Comparison of ENCODE assay signal across 8 cellular contexts in genomic region chr1:1309525-1310385, GRCh38. TPM values are rescaled to one million over a fixed set of nuclear protein-coding genes. Genes with fewer than 3 reads are reported as not detected.
DNase-seq lines count a peak whose midpoint lies in the region; ATAC-seq, FAIRE-seq and TF ChIP-seq lines count a peak whose summit lies in the region.

No MANE protein-coding gene starts in this region.

- H3K9ac ChIP-seq in K562 (ENCODE audit: insufficient read depth in 1 of 2, low read depth in 2 of 2, low read length in 2 of 2) = peak overlapping the region; percentile 87 to 97

- no peaks in the 10 kb centered on the region for H3K27me3 Mint-ChIP-seq in stimulated activated naive CD8-positive, alpha-beta T cell treated with anti-CD3 and anti-CD28 coated beads, Interleukin-15, Interleukin-2, amounts not matched to agents 100 ng/mL and 50 ng/mL, for 24 hours
- H3K27me3 Mint-ChIP-seq in memory B cell = no peaks in the 10 kb centered on the region

- no peaks in the 10 kb centered on the region for H3K9me3 Mint-ChIP-seq in stimulated activated naive CD8-positive, alpha-beta T cell treated with anti-CD3 and anti-CD28 coated beads, Interleukin-15, Interleukin-2, amounts not matched to agents 100 ng/mL and 50 ng/mL, for 24 hours
- H3K9me3 Mint-ChIP-seq in memory B cell = no peaks in the 10 kb centered on the region

- TF ChIP-seq EP300 in K562 (IDR thresholded peaks at IDR 0.05; ENCODE audit: low read length) = no peak

- H3K4me3 Mint-ChIP-seq in stimulated activated naive CD8-positive, alpha-beta T cell treated with anti-CD3 and anti-CD28 coated beads, Interleukin-15, Interleukin-2, amounts not matched to agents 100 ng/mL and 50 ng/mL, for 24 hours = peak overlapping the region; percentile 81
- peak overlapping the region; percentile 83 for H3K4me3 Mint-ChIP-seq in memory B cell

- CTCF ChIA-PET in K562 (lab: Yijun Ruan, JAX; ENCODE audit: low intra/inter-chr PET ratio) = interaction anchor here (0.7 kb wide), 1 partner anchor 742 kb away, joined by 3 read pairs; no protein-coding TSS in a partner anchor

- peaks cover under 1% of the 10 kb centered on the region for H3K9me1 ChIP-seq in K562 (ENCODE audit: control insufficient read depth, insufficient read depth, low read length)

- no peak for DNase-seq in stimulated activated naive CD8-positive, alpha-beta T cell treated with anti-CD3 and anti-CD28 coated beads, Interleukin-15, Interleukin-2, amounts not matched to agents 100 U/mL and 50 U/mL, for 24 hours
- peak in 2 of 4 experiments; percentile 41 to 64 for DNase-seq in K562 (ENCODE audit: extremely low read depth in 1 of 4, low spot score in 3 of 4)
- no peak for DNase-seq in memory B cell (ENCODE audit: low spot score in 2 of 2)
- DNase-seq in COLO829 (ENCODE audit: low spot score) = no peak
- DNase-seq in SIG-M5 treated with dmso at 0.1 percent for 504 hours (lab: John Stamatoyannopoulos, UW; ENCODE audit: unreplicated experiment) = no peak

- peak; percentile 71 for FAIRE-seq in K562 (lab: Jason Lieb, UNC)

- no peak for ATAC-seq in stimulated activated naive CD8-positive, alpha-beta T cell treated with anti-CD3 and anti-CD28 coated beads, Interleukin-15, Interleukin-2, amounts not matched to agents 100 U/mL and 50 U/mL, for 24 hours
- ATAC-seq in K562 (peak; percentile 4), memory B cell (ENCODE audit: low read depth) (no peak), HG03139 (IDR thresholded peaks at IDR 0.05; ENCODE audit: unreplicated experiment) (no peak), GM21619 (IDR thresholded peaks at IDR 0.05; ENCODE audit: unreplicated experiment) (no peak)

- peaks cover 54% of the 10 kb centered on the region for H3K79me2 ChIP-seq in K562 (ENCODE audit: control insufficient read depth, insufficient read depth, low read length)

- TF ChIP-seq CTCF in K562 (IDR thresholded peaks at IDR 0.05 in 2 of 3, conservative IDR thresholded peaks at IDR 0.05 in 1 of 3; ENCODE audit: insufficient read depth in 2 of 3, low read depth in 1 of 3, low read length in 3 of 3) = peak in 2 of 3 experiments; percentile 1 to 19; a peak in 1 of 6 replicates

- H2AFZ ChIP-seq in K562 (ENCODE audit: low read depth, low read length) = peak overlapping the region; percentile 68; the same call in 1 of the 2 replicates

- no peaks in the 10 kb centered on the region for H3K27me3 ChIP-seq in K562 (ENCODE audit: control insufficient read depth in 2 of 2, insufficient read depth in 2 of 2, low read length in 2 of 2)

- 0 out of 4 replicates have a peak, but pooled peaks of 1 of the 2 experiments have one; percentile 12 for TF ChIP-seq RAD21 in K562 (CRISPR knock-in tag; conservative IDR thresholded peaks at IDR 0.05 in 1 of 2, IDR thresholded peaks at IDR 0.05 in 1 of 2)

- H3K4me1 Mint-ChIP-seq in stimulated activated naive CD8-positive, alpha-beta T cell treated with anti-CD3 and anti-CD28 coated beads, Interleukin-15, Interleukin-2, amounts not matched to agents 100 ng/mL and 50 ng/mL, for 24 hours (ENCODE audit: low read depth) = peaks cover 19% of the 10 kb centered on the region
- peaks cover 17% of the 10 kb centered on the region for H3K4me1 Mint-ChIP-seq in memory B cell

- in situ Hi-C loops in K562 (cut with MboI) = no loop called here

- POLR2A ChIA-PET in K562 (lab: Yijun Ruan, JAX) = interaction anchor here (0.7 to 3.5 kb wide), 7 partner anchors 10 to 196 kb away, joined by 3 to 30 read pairs (median 3); no protein-coding TSS in a partner anchor

- peaks cover 5% of the 10 kb centered on the region for H3K36me3 Mint-ChIP-seq in stimulated activated naive CD8-positive, alpha-beta T cell treated with anti-CD3 and anti-CD28 coated beads, Interleukin-15, Interleukin-2, amounts not matched to agents 100 ng/mL and 50 ng/mL, for 24 hours (ENCODE audit: low read depth)
- H3K36me3 Mint-ChIP-seq in memory B cell = peaks cover 2% of the 10 kb centered on the region

- H3K4me1 ChIP-seq in K562 (replicated peaks in 1 of 2; ENCODE audit: control insufficient read depth in 2 of 2, insufficient read depth in 2 of 2, low read length in 2 of 2) = peaks cover 33 to 97% of the 10 kb centered on the region in 2 experiments

- BruUV-seq in K562 (replicated peaks; lab: Mats Ljungman, UMichigan) = no TSS peak

- peak overlapping the region; percentile 94 for H3K4me3 ChIP-seq in K562

- H3K27ac ChIP-seq in K562 (ENCODE audit: extremely low read depth, low read depth, low read length) = peak overlapping the region; percentile 96

- 30% methylated on average over 26 of the region's 35 CpGs for WGBS in K562 (ENCODE audit: insufficient coverage, low coverage, missing lambda C conversion rate)

- peaks cover 19% of the 10 kb centered on the region for H4K20me1 ChIP-seq in K562 (replicated peaks; ENCODE audit: control insufficient read depth, insufficient read depth, low read length)

- peaks cover 57% of the 10 kb centered on the region for H3K36me3 ChIP-seq in K562 (ENCODE audit: control insufficient read depth, insufficient read depth, low read length)

- H3K27ac Mint-ChIP-seq in stimulated activated naive CD8-positive, alpha-beta T cell treated with anti-CD3 and anti-CD28 coated beads, Interleukin-15, Interleukin-2, amounts not matched to agents 100 ng/mL and 50 ng/mL, for 24 hours = peak overlapping the region; percentile 12
- no peak overlapping the region for H3K27ac Mint-ChIP-seq in memory B cell

- intact Hi-C loops in K562 (cut with micrococcal nuclease) = loop anchor here (2.0 to 10.0 kb wide), 3 partner anchors 15 to 915 kb away; partner anchors contain the start of genes AURKAIP1, CPTP, INTS11 and SKI

- peak overlapping the region; percentile 88 for H3K4me2 ChIP-seq in K562 (ENCODE audit: insufficient read depth, low read length)

- H3K9me3 ChIP-seq in K562 (replicated peaks; ENCODE audit: control insufficient read depth, insufficient read depth, low read depth, low read length) = no peaks in the 10 kb centered on the region

- TF ChIP-seq POLR2A in K562 (conservative IDR thresholded peaks at IDR 0.05) = peak; percentile 60; the same call in 1 of the 2 replicates

RNA-seq across cellular contexts. Expression of gene PUSL1, which starts 1.4 kb away (rescaled TPM):
- total RNA-seq in K562 (2011; cell fraction: chromatin; rRNA removed; ENCODE audit: low replicate concordance) = 13.3 and 63.1 TPM in 2 replicates
- 74.5 and 90.1 TPM in 2 replicates for total RNA-seq in K562 (2011; cell fraction: nucleolus; rRNA removed)
- 23.2 and 31.2 TPM in 2 replicates for total RNA-seq in K562 (2011; cell fraction: nucleoplasm; rRNA removed)
- total RNA-seq in K562 (2014; rRNA removed) = 86.9 and 103 TPM in 2 replicates
- total RNA-seq in K562 (2014; rRNA removed; fragmentation: Illumina TruSeq; extraction: Trizol) = 5.6 and 7.0 TPM in 2 replicates
- total RNA-seq in K562 (2015; rRNA removed; fragmentation: Illumina TruSeq; extraction: Trizol) = 29.7 and 31.4 TPM in 2 replicates
- total RNA-seq in K562 (2021) = 80.1 and 83.0 TPM in 2 replicates
- polyA plus RNA-seq in K562 (2011; rRNA removed) = 13.6 and 22.4 TPM in 2 replicates
- polyA plus RNA-seq in K562 (2011; cell fraction: cytosol; rRNA removed) = 29.8 and 137 TPM in 2 replicates
- 41.7 and 71.9 TPM in 2 replicates for polyA plus RNA-seq in K562 (2011; cell fraction: nucleus; rRNA removed)
- 35.1 and 53.3 TPM in 2 replicates for polyA plus RNA-seq in K562 (2012)
- 10.5 and 25.1 TPM in 2 replicates for polyA plus RNA-seq in K562 (2014; fragmentation: Illumina TruSeq; extraction: Trizol)
- 1 to 10 TPM in 1 of 2 experiments, under 1 TPM in 1; 0.62 to 1.7 TPM for polyA plus RNA-seq in K562 (2014; fragmentation: Nextera tagmentation; extraction: Ambion mirVana)
- polyA plus RNA-seq in K562 (2014; rRNA removed) = 68.5 and 76.0 TPM in 2 replicates
- 3.5 and 5.7 TPM in 2 replicates for polyA minus RNA-seq in K562 (2011; rRNA and poly(A)+ RNA removed)
- polyA minus RNA-seq in K562 (2011; cell fraction: cytosol; rRNA and poly(A)+ RNA removed) = 22.0 and 25.8 TPM in 2 replicates
- 33.5 and 38.2 TPM in 2 replicates for polyA minus RNA-seq in K562 (2011; cell fraction: nucleus; rRNA and poly(A)+ RNA removed)

RNA-seq across cellular contexts. Expression of gene ACAP3, which starts 2.0 kb away (rescaled TPM):
- 140 and 407 TPM in 2 replicates for total RNA-seq in K562 (2011; cell fraction: chromatin; rRNA removed; ENCODE audit: low replicate concordance)
- total RNA-seq in K562 (2011; cell fraction: nucleolus; rRNA removed) = 278 and 333 TPM in 2 replicates
- 136 and 156 TPM in 2 replicates for total RNA-seq in K562 (2011; cell fraction: nucleoplasm; rRNA removed)
- total RNA-seq in K562 (2014; rRNA removed) = 29.6 and 33.3 TPM in 2 replicates
- 1.9 and 3.5 TPM in 2 replicates for total RNA-seq in K562 (2014; rRNA removed; fragmentation: Illumina TruSeq; extraction: Trizol)
- 14.0 and 15.2 TPM in 2 replicates for total RNA-seq in K562 (2015; rRNA removed; fragmentation: Illumina TruSeq; extraction: Trizol)
- 44.1 and 49.0 TPM in 2 replicates for total RNA-seq in K562 (2021)
- polyA plus RNA-seq in K562 (2011; rRNA removed) = 12.0 and 27.1 TPM in 2 replicates
- 8.5 and 20.8 TPM in 2 replicates for polyA plus RNA-seq in K562 (2011; cell fraction: cytosol; rRNA removed)
- polyA plus RNA-seq in K562 (2011; cell fraction: nucleus; rRNA removed) = 346 and 462 TPM in 2 replicates
- 38.9 and 49.6 TPM in 2 replicates for polyA plus RNA-seq in K562 (2012)
- polyA plus RNA-seq in K562 (2014; fragmentation: Illumina TruSeq; extraction: Trizol) = 7.2 and 11.8 TPM in 2 replicates
- polyA plus RNA-seq in K562 (2014; fragmentation: Nextera tagmentation; extraction: Ambion mirVana) = under 1 TPM; 0.01 to 0.06 TPM
- 43.8 and 44.8 TPM in 2 replicates for polyA plus RNA-seq in K562 (2014; rRNA removed)
- 6.3 and 10.7 TPM in 2 replicates for polyA minus RNA-seq in K562 (2011; rRNA and poly(A)+ RNA removed)
- 13.7 and 15.3 TPM in 2 replicates for polyA minus RNA-seq in K562 (2011; cell fraction: cytosol; rRNA and poly(A)+ RNA removed)
- 42.4 and 46.1 TPM in 2 replicates for polyA minus RNA-seq in K562 (2011; cell fraction: nucleus; rRNA and poly(A)+ RNA removed)

RNA-seq across cellular contexts. Expression of gene INTS11, which starts 14.7 kb away (rescaled TPM):
- total RNA-seq in K562 (2011; cell fraction: chromatin; rRNA removed; ENCODE audit: low replicate concordance) = 317 and 866 TPM in 2 replicates
- 565 and 578 TPM in 2 replicates for total RNA-seq in K562 (2011; cell fraction: nucleolus; rRNA removed)
- 402 and 440 TPM in 2 replicates for total RNA-seq in K562 (2011; cell fraction: nucleoplasm; rRNA removed)
- total RNA-seq in K562 (2014; rRNA removed) (151 and 179 TPM in 2 replicates), K562 (2014; rRNA removed; fragmentation: Illumina TruSeq; extraction: Trizol) (62.1 and 77.4 TPM in 2 replicates), K562 (2015; rRNA removed; fragmentation: Illumina TruSeq; extraction: Trizol) (85.4 and 88.8 TPM in 2 replicates), K562 (2021) (153 and 164 TPM in 2 replicates)
- polyA plus RNA-seq in K562 (2011; rRNA removed) (110 and 164 TPM in 2 replicates), K562 (2014; fragmentation: Illumina TruSeq; extraction: Trizol) (143 and 151 TPM in 2 replicates), K562 (2014; fragmentation: Nextera tagmentation; extraction: Ambion mirVana) (10 to 100 TPM in 1 of 2 experiments, 1 to 10 TPM in 1; 3.6 to 11.8 TPM), K562 (2014; rRNA removed) (183 TPM in 2 replicates)
- 195 and 300 TPM in 2 replicates for polyA plus RNA-seq in K562 (2011; cell fraction: cytosol; rRNA removed)
- polyA plus RNA-seq in K562 (2011; cell fraction: nucleus; rRNA removed) = 663 and 798 TPM in 2 replicates
- polyA plus RNA-seq in K562 (2012) = 151 and 204 TPM in 2 replicates
- polyA minus RNA-seq in K562 (2011; rRNA and poly(A)+ RNA removed) = 68.4 and 103 TPM in 2 replicates
- polyA minus RNA-seq in K562 (2011; cell fraction: cytosol; rRNA and poly(A)+ RNA removed) = 79.6 and 101 TPM in 2 replicates
- 108 and 123 TPM in 2 replicates for polyA minus RNA-seq in K562 (2011; cell fraction: nucleus; rRNA and poly(A)+ RNA removed)

RNA-seq across cellular contexts. Expression of gene CPTP, which starts 14.8 kb away (rescaled TPM):
- total RNA-seq in K562 (2011; cell fraction: chromatin; rRNA removed; ENCODE audit: low replicate concordance) = 3.4 and 22.1 TPM in 2 replicates
- total RNA-seq in K562 (2011; cell fraction: nucleolus; rRNA removed) = 31.8 and 32.0 TPM in 2 replicates
- total RNA-seq in K562 (2011; cell fraction: nucleoplasm; rRNA removed) = 11.2 and 13.9 TPM in 2 replicates
- total RNA-seq in K562 (2014; rRNA removed) = 21.6 and 33.4 TPM in 2 replicates
- 3.0 and 3.5 TPM in 2 replicates for total RNA-seq in K562 (2014; rRNA removed; fragmentation: Illumina TruSeq; extraction: Trizol)
- 8.4 and 10.1 TPM in 2 replicates for total RNA-seq in K562 (2015; rRNA removed; fragmentation: Illumina TruSeq; extraction: Trizol)
- 25.4 and 25.8 TPM in 2 replicates for total RNA-seq in K562 (2021)
- 3.5 and 5.7 TPM in 2 replicates for polyA plus RNA-seq in K562 (2011; rRNA removed)
- 7.2 and 32.1 TPM in 2 replicates for polyA plus RNA-seq in K562 (2011; cell fraction: cytosol; rRNA removed)
- 5.6 and 10.3 TPM in 2 replicates for polyA plus RNA-seq in K562 (2011; cell fraction: nucleus; rRNA removed)
- polyA plus RNA-seq in K562 (2012) = 14.5 and 17.3 TPM in 2 replicates
- 2.7 and 9.1 TPM in 2 replicates for polyA plus RNA-seq in K562 (2014; fragmentation: Illumina TruSeq; extraction: Trizol)
- under 1 TPM; 0.11 to 0.20 TPM for polyA plus RNA-seq in K562 (2014; fragmentation: Nextera tagmentation; extraction: Ambion mirVana)
- 12.4 and 12.9 TPM in 2 replicates for polyA plus RNA-seq in K562 (2014; rRNA removed)
- polyA minus RNA-seq in K562 (2011; rRNA and poly(A)+ RNA removed) = 2.1 and 2.4 TPM in 2 replicates
- 9.2 and 12.1 TPM in 2 replicates for polyA minus RNA-seq in K562 (2011; cell fraction: cytosol; rRNA and poly(A)+ RNA removed)
- polyA minus RNA-seq in K562 (2011; cell fraction: nucleus; rRNA and poly(A)+ RNA removed) = 14.0 and 17.8 TPM in 2 replicates

RNA-seq across cellular contexts. Expression of gene TAS1R3, which starts 21.3 kb away (rescaled TPM):
- 0.19 and 0.58 TPM in 2 replicates for total RNA-seq in K562 (2011; cell fraction: chromatin; rRNA removed; ENCODE audit: low replicate concordance)
- total RNA-seq in K562 (2011; cell fraction: nucleolus; rRNA removed) = 0.53 and 0.67 TPM in 2 replicates
- total RNA-seq in K562 (2011; cell fraction: nucleoplasm; rRNA removed) = 0.15 and 0.23 TPM in 2 replicates
- total RNA-seq in K562 (2014; rRNA removed) = 0.12 TPM in 1 of 2 replicates, not detected in the other
- not detected in 2 replicates for total RNA-seq in K562 (2014; rRNA removed; fragmentation: Illumina TruSeq; extraction: Trizol)
- total RNA-seq in K562 (2015; rRNA removed; fragmentation: Illumina TruSeq; extraction: Trizol) = 0.04 TPM in 1 of 2 replicates, not detected in the other
- total RNA-seq in K562 (2021) = 0.07 and 0.09 TPM in 2 replicates
- polyA plus RNA-seq in K562 (2011; rRNA removed) = 0.05 TPM in 1 of 2 replicates, not detected in the other
- 0.03 and 0.06 TPM in 2 replicates for polyA plus RNA-seq in K562 (2011; cell fraction: cytosol; rRNA removed)
- polyA plus RNA-seq in K562 (2011; cell fraction: nucleus; rRNA removed) = 0.25 and 0.31 TPM in 2 replicates
- polyA plus RNA-seq in K562 (2012) = 0.26 and 0.37 TPM in 2 replicates
- polyA plus RNA-seq in K562 (2014; fragmentation: Illumina TruSeq; extraction: Trizol) = not detected in 2 replicates
- polyA plus RNA-seq in K562 (2014; fragmentation: Nextera tagmentation; extraction: Ambion mirVana) = not detected
- 0.03 and 0.13 TPM in 2 replicates for polyA plus RNA-seq in K562 (2014; rRNA removed)
- not detected in 2 replicates for polyA minus RNA-seq in K562 (2011; rRNA and poly(A)+ RNA removed)
- not detected in 2 replicates for polyA minus RNA-seq in K562 (2011; cell fraction: cytosol; rRNA and poly(A)+ RNA removed)
- 0.13 and 0.22 TPM in 2 replicates for polyA minus RNA-seq in K562 (2011; cell fraction: nucleus; rRNA and poly(A)+ RNA removed)
